In genomic region chr14:32076278-32077080, GRCh38 we compare ENCODE assay signal across 8 cellular contexts. TPM values are rescaled to one million over a fixed set of nuclear protein-coding genes. Genes with fewer than 3 reads are reported as not detected.
DNase-seq lines count a peak whose midpoint lies in the region; ATAC-seq and TF ChIP-seq lines count a peak whose summit lies in the region.

No MANE protein-coding gene starts in this region.

- peak overlapping the region; percentile 79 for H3K27ac Mint-ChIP-seq in activated CD8-positive, alpha-beta memory T cell treated with anti-CD3 and anti-CD28 coated beads, Interleukin-2, amount 10 ng/mL, durations not matched to agents 7 days and 5 days
- H3K27ac Mint-ChIP-seq in endodermal cell, result peak overlapping the region; percentile 96

- no peaks in the 10 kb centered on the region for H3K9me3 Mint-ChIP-seq in activated CD8-positive, alpha-beta memory T cell treated with anti-CD3 and anti-CD28 coated beads, Interleukin-2, amount 10 ng/mL, durations not matched to agents 7 days and 5 days (ENCODE audit: low read depth)
- no peaks in the 10 kb centered on the region for H3K9me3 Mint-ChIP-seq in endodermal cell

- H3K9ac ChIP-seq in BLaER1 treated with 17β-estradiol and CSF1 and Interleukin-3, amounts not matched to agents 10 nM and 100 nM, result peak overlapping the region; percentile 88 to 98 (median 96)
- peak overlapping the region; percentile 90 for H3K9ac ChIP-seq in endodermal cell (ENCODE audit: extremely low read depth, low read length, poor library complexity, severe bottlenecking)

- peak overlapping the region; percentile 84 to 100 (median 96) for H3K4me3 ChIP-seq in BLaER1 treated with 17β-estradiol and CSF1 and Interleukin-3, amounts not matched to agents 10 nM and 100 nM
- H3K4me3 ChIP-seq in endodermal cell (ENCODE audit: low read length) (peak overlapping the region; percentile 98), mesodermal cell (ENCODE audit: extremely low read depth, insufficient read depth, low read length, poor library complexity, severe bottlenecking) (peak overlapping the region; percentile 93)

- H3K4me3 Mint-ChIP-seq in activated CD8-positive, alpha-beta memory T cell treated with anti-CD3 and anti-CD28 coated beads, Interleukin-2, amount 10 ng/mL, durations not matched to agents 7 days and 5 days, result peak overlapping the region; percentile 84
- peak overlapping the region; percentile 99 for H3K4me3 Mint-ChIP-seq in endodermal cell

- CTCF ChIA-PET in activated CD8-positive, alpha-beta memory T cell treated with anti-CD3 and anti-CD28 coated beads, Interleukin-2, amount 10 ng/mL, durations not matched to agents 7 days and 5 days (lab: Charles Lee), result interaction anchor here (0.6 to 11.7 kb wide), 5 partner anchors 34 to 393 kb away, joined by 3 to 129 read pairs (median 3); no protein-coding TSS in a partner anchor

- no peaks in the 10 kb centered on the region for H3K36me3 ChIP-seq in BLaER1 treated with 17β-estradiol and CSF1 and Interleukin-3, amounts not matched to agents 10 nM and 100 nM
- H3K36me3 ChIP-seq in endodermal cell (ENCODE audit: control insufficient read depth, insufficient read depth, low read length), result no peaks in the 10 kb centered on the region
- H3K36me3 ChIP-seq in mesodermal cell (ENCODE audit: control insufficient read depth, insufficient read depth, low read length), result no peaks in the 10 kb centered on the region

- no peaks in the 10 kb centered on the region for H3K27me3 ChIP-seq in BLaER1 treated with 17β-estradiol and CSF1 and Interleukin-3, amounts not matched to agents 10 nM and 100 nM
- H3K27me3 ChIP-seq in endodermal cell (ENCODE audit: control insufficient read depth, insufficient read depth, low read length, poor library complexity, severe bottlenecking), result no peaks in the 10 kb centered on the region

- H4K20me1 ChIP-seq in BLaER1 treated with 17β-estradiol and CSF1 and Interleukin-3, amounts not matched to agents 10 nM and 100 nM, result peaks cover 0 to 36% (median 31%) of the 10 kb centered on the region in 11 experiments; a peak in 14 of 22 replicates

- TF ChIP-seq CTCF in endodermal cell (conservative IDR thresholded peaks at IDR 0.05), result no peak

- WGBS in endodermal cell (ENCODE audit: insufficient coverage in 1 of 2, insufficient read length in 1 of 2), 2 experiments, result 0% methylated on average over 17 to 73 of the region's 76 CpGs
- WGBS in mesodermal cell (ENCODE audit: insufficient coverage in 2 of 2), 2 experiments, result 0% methylated on average over 23 to 55 of the region's 76 CpGs

- H3K4me1 ChIP-seq in BLaER1 treated with 17β-estradiol and CSF1 and Interleukin-3, amounts not matched to agents 10 nM and 100 nM, result peaks cover 19 to 52% (median 34%) of the 10 kb centered on the region in 10 experiments
- H3K4me1 ChIP-seq in endodermal cell (ENCODE audit: control insufficient read depth, insufficient read depth, low read length), result no peaks in the 10 kb centered on the region
- no peaks in the 10 kb centered on the region for H3K4me1 ChIP-seq in mesodermal cell (ENCODE audit: control insufficient read depth, insufficient read depth, low read length, poor library complexity, severe bottlenecking)

- H3K27me3 Mint-ChIP-seq in activated CD8-positive, alpha-beta memory T cell treated with anti-CD3 and anti-CD28 coated beads, Interleukin-2, amount 10 ng/mL, durations not matched to agents 7 days and 5 days, result peaks cover 16% of the 10 kb centered on the region
- H3K27me3 Mint-ChIP-seq in endodermal cell (ENCODE audit: insufficient read depth), result peaks cover 4% of the 10 kb centered on the region

- H3K4me1 Mint-ChIP-seq in activated CD8-positive, alpha-beta memory T cell treated with anti-CD3 and anti-CD28 coated beads, Interleukin-2, amount 10 ng/mL, durations not matched to agents 7 days and 5 days, result peaks cover 27% of the 10 kb centered on the region
- H3K4me1 Mint-ChIP-seq in endodermal cell, result peaks cover 20% of the 10 kb centered on the region

- H3K9me3 ChIP-seq in BLaER1 treated with 17β-estradiol and CSF1 and Interleukin-3, amounts not matched to agents 10 nM and 100 nM (replicated peaks in 1 of 11), result no peaks in the 10 kb centered on the region
- H3K9me3 ChIP-seq in endodermal cell (ENCODE audit: control insufficient read depth, low read length) (no peaks in the 10 kb centered on the region), mesodermal cell (ENCODE audit: control insufficient read depth, low read length) (no peaks in the 10 kb centered on the region)

- peak overlapping the region; percentile 75 to 97 (median 93) for H3K27ac ChIP-seq in BLaER1 treated with 17β-estradiol and CSF1 and Interleukin-3, amounts not matched to agents 10 nM and 100 nM
- H3K27ac ChIP-seq in endodermal cell (ENCODE audit: low read depth, low read length) (peak overlapping the region; percentile 93), mesodermal cell (ENCODE audit: low read depth, low read length, severe bottlenecking) (peak overlapping the region; percentile 97)

- peak overlapping the region; percentile 76 to 94 (median 89) for H3K4me2 ChIP-seq in BLaER1 treated with 17β-estradiol and CSF1 and Interleukin-3, amounts not matched to agents 10 nM and 100 nM

- peak; percentile 56 for ATAC-seq in GM19351 (IDR thresholded peaks at IDR 0.05; ENCODE audit: unreplicated experiment)
- ATAC-seq in HG03521 (IDR thresholded peaks at IDR 0.05; ENCODE audit: unreplicated experiment), result peak; percentile 62
- ATAC-seq in activated CD8-positive, alpha-beta memory T cell treated with anti-CD3 and anti-CD28 coated beads, Interleukin-2, amount 10 ng/mL, durations not matched to agents 7 days and 5 days, result peak; percentile 72

- DNase-seq in NCI-H748 treated with DMSO at 0.1 percent for 48 hours (lab: John Stamatoyannopoulos, UW) (peak; percentile 96), endodermal cell (peak; percentile 98)
- DNase-seq in activated CD8-positive, alpha-beta memory T cell treated with anti-CD3 and anti-CD28 coated beads, Interleukin-2, amount 10 ng/mL, durations not matched to agents 7 days and 5 days, result peak; percentile 83
- peak; percentile 50 for DNase-seq in stimulated activated CD8-positive, alpha-beta memory T cell treated with anti-CD3 and anti-CD28 coated beads, Interleukin-15, amount 100 ng/mL, for 1 hour (ENCODE audit: low read depth)

- H3K36me3 Mint-ChIP-seq in activated CD8-positive, alpha-beta memory T cell treated with anti-CD3 and anti-CD28 coated beads, Interleukin-2, amount 10 ng/mL, durations not matched to agents 7 days and 5 days, result peaks cover 3% of the 10 kb centered on the region
- H3K36me3 Mint-ChIP-seq in endodermal cell (ENCODE audit: low read depth), result no peaks in the 10 kb centered on the region

RNA-seq across cellular contexts. Expression of gene ARHGAP5, which starts 0.6 kb away (rescaled TPM):
- 10 to 100 TPM; 25.8 to 29.4 TPM for total RNA-seq in activated CD8-positive, alpha-beta memory T cell treated with anti-CD3 and anti-CD28 coated beads, Interleukin-2, amount 10 ng/mL, durations not matched to agents 7 days and 5 days
- total RNA-seq in endodermal cell, result 100 to 1,000 TPM; 122 to 133 TPM
- polyA plus RNA-seq in endodermal cell (2013, experiment 1 of 2), result 57.3 TPM
- polyA plus RNA-seq in endodermal cell (2013, experiment 2 of 2), result 62.8 TPM
- 74.0 TPM for polyA plus RNA-seq in mesodermal cell (2013, experiment 1 of 2)
- 83.5 TPM for polyA plus RNA-seq in mesodermal cell (2013, experiment 2 of 2)

Comparison
In these comparisons a context has a peak if more than half of its experiments do, and no peak if none do; other contexts are left out.
1. Peak in every context shown above with its lines: DNase-seq, ATAC-seq, H3K4me3 ChIP-seq and H3K27ac ChIP-seq.
2. RNA of gene ARHGAP5, which starts 0.6 kb away (total RNA-seq): 122 to 133 TPM in endodermal cell; 25.8 to 29.4 TPM in activated CD8-positive, alpha-beta memory T cell treated with anti-CD3 and anti-CD28 coated beads, Interleukin-2, amount 10 ng/mL, durations not matched to agents 7 days and 5 days; every median in the first group is over 4 times any median in the second.